15 cellular contexts compared by ENCODE assay signal in genomic region chr6:45780523-45780922, GRCh38.
DNase-seq lines count a peak whose midpoint lies in the region; ATAC-seq and TF ChIP-seq lines count a peak whose summit lies in the region.
"Had no signal": no experiment of that assay in that cellular context is flagged by ENCODE, and none has a peak within 500 bp of the region (broad histone marks: within the 10 kb centered on the region; RNA-seq: fewer than 3 reads in every experiment).

No MANE protein-coding gene starts in this region.

- peak overlapping the region; percentile 20; the same call in 1 of the 2 replicates for H3K4me2 ChIP-seq in KMS-11
- H3K4me2 ChIP-seq: BLaER1 treated with 17β-estradiol and CSF1 and Interleukin-3, amounts not matched to agents 10 nM and 100 nM had no signal

- TF ChIP-seq CTCF in KMS-11 (conservative IDR thresholded peaks at IDR 0.05; ENCODE audit: low read depth, low read length), result no peak
- no peak for TF ChIP-seq CTCF in endodermal cell (conservative IDR thresholded peaks at IDR 0.05)

- H3K9me3 ChIP-seq in endodermal cell (ENCODE audit: control insufficient read depth, low read length), result no peaks in the 10 kb centered on the region
- H3K9me3 ChIP-seq: BLaER1 treated with 17β-estradiol and CSF1 and Interleukin-3, amounts not matched to agents 10 nM and 100 nM had no signal

- peaks cover 1% of the 10 kb centered on the region for H3K4me1 Mint-ChIP-seq in activated CD4-positive, alpha-beta T cell treated with anti-CD3 and anti-CD28 coated beads, Interleukin-2, amount 10 ng/mL, durations not matched to agents 24 days and 14 days
- no peaks in the 10 kb centered on the region for H3K4me1 Mint-ChIP-seq in endodermal cell
- H3K4me1 Mint-ChIP-seq: CD4-positive, CD25-positive, alpha-beta regulatory T cell had no signal

- H3K27ac ChIP-seq in KMS-11 (no peak overlapping the region), endodermal cell (ENCODE audit: low read depth, low read length) (no peak overlapping the region)
- H3K27ac ChIP-seq: BLaER1 treated with 17β-estradiol and CSF1 and Interleukin-3, amounts not matched to agents 10 nM and 100 nM had no signal

- H3K4me1 ChIP-seq in KMS-11 (ENCODE audit: low read depth, poor library complexity, severe bottlenecking) (peaks cover 12% of the 10 kb centered on the region), endodermal cell (ENCODE audit: control insufficient read depth, insufficient read depth, low read length) (no peaks in the 10 kb centered on the region)
- H3K4me1 ChIP-seq: BLaER1 treated with 17β-estradiol and CSF1 and Interleukin-3, amounts not matched to agents 10 nM and 100 nM had no signal

- no peaks in the 10 kb centered on the region for H3K36me3 ChIP-seq in KMS-11 (ENCODE audit: insufficient read depth)
- no peaks in the 10 kb centered on the region for H3K36me3 ChIP-seq in endodermal cell (ENCODE audit: control insufficient read depth, insufficient read depth, low read length)
- H3K36me3 ChIP-seq: BLaER1 treated with 17β-estradiol and CSF1 and Interleukin-3, amounts not matched to agents 10 nM and 100 nM had no signal

- no peaks in the 10 kb centered on the region for H3K27me3 Mint-ChIP-seq in activated CD4-positive, alpha-beta T cell treated with anti-CD3 and anti-CD28 coated beads, Interleukin-2, amount 10 ng/mL, durations not matched to agents 24 days and 14 days
- H3K27me3 Mint-ChIP-seq in endodermal cell (ENCODE audit: insufficient read depth), result no peaks in the 10 kb centered on the region

- H3K4me3 ChIP-seq in KMS-11 (IDR thresholded peaks at IDR 0.05; ENCODE audit: insufficient read depth, low read depth, low read length), result no peak overlapping the region
- H3K4me3 ChIP-seq in endodermal cell (ENCODE audit: low read length), result no peak overlapping the region
- H3K4me3 ChIP-seq: BLaER1 treated with 17β-estradiol and CSF1 and Interleukin-3, amounts not matched to agents 10 nM and 100 nM had no signal

- no peaks in the 10 kb centered on the region for H3K9me3 Mint-ChIP-seq in activated CD4-positive, alpha-beta T cell treated with anti-CD3 and anti-CD28 coated beads, Interleukin-2, amount 10 ng/mL, durations not matched to agents 24 days and 14 days
- no peaks in the 10 kb centered on the region for H3K9me3 Mint-ChIP-seq in endodermal cell
- H3K9me3 Mint-ChIP-seq: H9 had no signal

- peak; percentile 13 for DNase-seq in activated CD4-positive, alpha-beta T cell treated with anti-CD3 and anti-CD28 coated beads, Interleukin-2, amount 10 ng/mL, durations not matched to agents 24 days and 14 days
- DNase-seq in activated CD4-positive, alpha-beta T cell treated with anti-CD3 and anti-CD28 coated beads for 48 hours, result no peak
- peak; percentile 49 for DNase-seq in endodermal cell
- peak; percentile 20 for DNase-seq in left kidney (ENCODE audit: low read depth, low spot score)
- no peak for DNase-seq in stimulated activated CD4-positive, alpha-beta T cell treated with anti-CD3 and anti-CD28 coated beads, Interleukin-4, amount 100 ng/mL, for 1 hour
- no peak for DNase-seq in activated effector memory CD4-positive, alpha-beta T cell treated with Interleukin-2 at 50 U/mL for 16 hours
- DNase-seq: ACHN; Calu3; CD4-positive, CD25-positive, alpha-beta regulatory T cell; DMS 273 treated with DMSO at 0.1 percent for 48 hours; H9 had no signal

- no peak overlapping the region for H3K27ac Mint-ChIP-seq in activated CD4-positive, alpha-beta T cell treated with anti-CD3 and anti-CD28 coated beads, Interleukin-2, amount 10 ng/mL, durations not matched to agents 24 days and 14 days
- H3K27ac Mint-ChIP-seq in endodermal cell, result no peak overlapping the region
- H3K27ac Mint-ChIP-seq: H9 had no signal

- WGBS in endodermal cell (ENCODE audit: insufficient coverage in 1 of 2, insufficient read length in 1 of 2), 2 experiments, result 96 to 97% methylated on average over 2 of the region's 2 CpGs

- H3K27me3 ChIP-seq in KMS-11 (ENCODE audit: insufficient read depth, low read depth), result no peaks in the 10 kb centered on the region
- no peaks in the 10 kb centered on the region for H3K27me3 ChIP-seq in endodermal cell (ENCODE audit: control insufficient read depth, insufficient read depth, low read length, poor library complexity, severe bottlenecking)
- H3K27me3 ChIP-seq: BLaER1 treated with 17β-estradiol and CSF1 and Interleukin-3, amounts not matched to agents 10 nM and 100 nM had no signal

- H3K79me2 ChIP-seq in KMS-11 (ENCODE audit: insufficient read depth, low read depth), result no peaks in the 10 kb centered on the region

- H3K36me3 Mint-ChIP-seq in activated CD4-positive, alpha-beta T cell treated with anti-CD3 and anti-CD28 coated beads, Interleukin-2, amount 10 ng/mL, durations not matched to agents 24 days and 14 days (ENCODE audit: low read depth), result no peaks in the 10 kb centered on the region
- no peaks in the 10 kb centered on the region for H3K36me3 Mint-ChIP-seq in endodermal cell (ENCODE audit: low read depth)
- H3K36me3 Mint-ChIP-seq: CD4-positive, CD25-positive, alpha-beta regulatory T cell had no signal

- H3K9ac ChIP-seq in KMS-11, result no peak overlapping the region
- H3K9ac ChIP-seq in endodermal cell (ENCODE audit: extremely low read depth, low read length, poor library complexity, severe bottlenecking), result no peak overlapping the region
- H3K9ac ChIP-seq: BLaER1 treated with 17β-estradiol and CSF1 and Interleukin-3, amounts not matched to agents 10 nM and 100 nM had no signal

- H3K4me3 Mint-ChIP-seq in activated CD4-positive, alpha-beta T cell treated with anti-CD3 and anti-CD28 coated beads, Interleukin-2, amount 10 ng/mL, durations not matched to agents 24 days and 14 days, result no peak overlapping the region
- no peak overlapping the region for H3K4me3 Mint-ChIP-seq in endodermal cell
- H3K4me3 Mint-ChIP-seq: CD4-positive, CD25-positive, alpha-beta regulatory T cell; H9 had no signal

- intact Hi-C loops in activated CD4-positive, alpha-beta T cell treated with anti-CD3 and anti-CD28 coated beads, Interleukin-2, amount 10 ng/mL, durations not matched to agents 24 days and 14 days (cut with micrococcal nuclease), result no loop called here

- H4K20me1 ChIP-seq in KMS-11 (ENCODE audit: insufficient read depth), result no peaks in the 10 kb centered on the region
- H4K20me1 ChIP-seq: BLaER1 treated with 17β-estradiol and CSF1 and Interleukin-3, amounts not matched to agents 10 nM and 100 nM had no signal

- H2AFZ ChIP-seq in KMS-11 (ENCODE audit: low read depth), result no peak overlapping the region

- ATAC-seq in HG03565 (IDR thresholded peaks at IDR 0.05; ENCODE audit: unreplicated experiment), result no peak
- ATAC-seq: HepG2 had no signal

Comparison
In these comparisons a context has a peak if more than half of its experiments do, and no peak if none do; other contexts are left out.
1. DNase-seq: peak in activated CD4-positive, alpha-beta T cell treated with anti-CD3 and anti-CD28 coated beads, Interleukin-2, amount 10 ng/mL, durations not matched to agents 24 days and 14 days (single experiment), endodermal cell (single experiment) and left kidney (single experiment); none in activated CD4-positive, alpha-beta T cell treated with anti-CD3 and anti-CD28 coated beads for 48 hours (single experiment), stimulated activated CD4-positive, alpha-beta T cell treated with anti-CD3 and anti-CD28 coated beads, Interleukin-4, amount 100 ng/mL, for 1 hour (single experiment) and activated effector memory CD4-positive, alpha-beta T cell treated with Interleukin-2 at 50 U/mL for 16 hours (single experiment).